In the genomic region with DNA sequence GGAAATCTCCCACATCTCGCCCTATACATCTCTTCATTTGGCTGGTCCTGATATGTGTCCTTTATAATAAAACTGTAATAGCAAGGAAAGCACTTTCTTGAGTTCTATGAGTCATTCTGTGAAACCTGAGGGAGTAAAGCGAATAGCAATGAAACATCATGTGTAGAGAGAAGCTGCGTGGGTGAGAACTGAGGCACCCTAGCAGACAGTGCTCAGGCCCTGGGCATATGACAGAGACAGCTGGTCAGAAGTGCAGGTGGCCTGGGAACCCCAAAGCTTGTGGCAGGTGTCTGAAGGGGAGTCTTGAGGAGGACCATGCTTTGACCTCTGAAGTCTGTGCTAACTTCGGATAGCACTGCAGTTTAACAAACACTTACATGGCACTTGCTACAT, we compare ENCODE assay signal across 8 cellular contexts. TPM values are rescaled to one million over a fixed set of nuclear protein-coding genes. Genes with fewer than 3 reads are reported as not detected.
DNase-seq lines count a peak whose midpoint lies in the region; ATAC-seq and TF ChIP-seq lines count a peak whose summit lies in the region.

No MANE protein-coding gene starts in this region.

- H3K36me3 Mint-ChIP-seq in CD8-positive, alpha-beta T cell, result peaks cover 14% of the 10 kb centered on the region
- H3K36me3 Mint-ChIP-seq in CD14-positive monocyte, result peaks cover 8 to 11% of the 10 kb centered on the region in 2 donors

- no peak overlapping the region for H3K9ac ChIP-seq in colonic mucosa (ENCODE audit: low read depth in 2 of 2, low read length in 2 of 2)

- POLR2A ChIA-PET in CD8-positive, alpha-beta T cell (lab: Charles Lee), result interaction anchor here (1.4 to 2.2 kb wide), 4 partner anchors 35 to 761 kb away, joined by 4 to 20 read pairs (median 6); a partner anchor contains a TSS

- CTCF ChIA-PET in CD8-positive, alpha-beta T cell (lab: Charles Lee), result no interaction called here

- no peak overlapping the region for H3K4me3 ChIP-seq in CD8-positive, alpha-beta T cell (ENCODE audit: low read depth, low read length)
- no peak overlapping the region for H3K4me3 ChIP-seq in colonic mucosa

- no peaks in the 10 kb centered on the region for H3K27me3 ChIP-seq in CD8-positive, alpha-beta T cell (ENCODE audit: insufficient read depth, low read length)
- no peaks in the 10 kb centered on the region for H3K27me3 ChIP-seq in colonic mucosa

- no peaks in the 10 kb centered on the region for H3K9me3 ChIP-seq in CD8-positive, alpha-beta T cell (ENCODE audit: low read length)
- H3K9me3 ChIP-seq in colonic mucosa, result no peaks in the 10 kb centered on the region

- H3K27me3 Mint-ChIP-seq in CD8-positive, alpha-beta T cell (ENCODE audit: low read depth), result peaks cover 2% of the 10 kb centered on the region
- H3K27me3 Mint-ChIP-seq in CD14-positive monocyte (ENCODE audit: low read depth in 3 of 3), result peaks cover 0 to 2% (median 0%) of the 10 kb centered on the region in 3 donors

- no peaks in the 10 kb centered on the region for H3K9me3 Mint-ChIP-seq in CD8-positive, alpha-beta T cell
- no peaks in the 10 kb centered on the region for H3K9me3 Mint-ChIP-seq in CD14-positive monocyte

- H3K4me1 ChIP-seq in CD8-positive, alpha-beta T cell (ENCODE audit: insufficient read depth, low read length), result peaks cover 13% of the 10 kb centered on the region
- H3K4me1 ChIP-seq in colonic mucosa, result peaks cover 4% of the 10 kb centered on the region

- intact Hi-C loops in CD8-positive, alpha-beta T cell (cut with DNase I, micrococcal nuclease), result loop anchor here (2.0 kb wide), 4 partner anchors 155 to 753 kb away; a partner anchor contains a TSS
- intact Hi-C loops in colonic mucosa (cut with DNase I), result loop anchor here (10.0 kb wide), 1 partner anchor 161 kb away; no protein-coding TSS in a partner anchor
- intact Hi-C loops in CD14-positive monocyte (cut with micrococcal nuclease), result loop anchor here (2.0 to 10.0 kb wide), 2 partner anchors 37 to 369 kb away; a partner anchor contains a TSS

- no peaks in the 10 kb centered on the region for H3K36me3 ChIP-seq in CD8-positive, alpha-beta T cell (ENCODE audit: insufficient read depth, low read length)
- H3K36me3 ChIP-seq in colonic mucosa, result no peaks in the 10 kb centered on the region

- peak overlapping the region; percentile 98 for H3K27ac Mint-ChIP-seq in CD8-positive, alpha-beta T cell
- H3K27ac Mint-ChIP-seq in CD14-positive monocyte, result no peak overlapping the region

- peaks cover 24% of the 10 kb centered on the region for H3K4me1 Mint-ChIP-seq in CD8-positive, alpha-beta T cell (ENCODE audit: low read depth)
- peaks cover 10% of the 10 kb centered on the region for H3K4me1 Mint-ChIP-seq in CD14-positive monocyte

- TF ChIP-seq CTCF in CD8-positive, alpha-beta T cell (IDR thresholded peaks at IDR 0.05), result no peak
- no peak for TF ChIP-seq CTCF in colonic mucosa (IDR thresholded peaks at IDR 0.05)
- TF ChIP-seq CTCF in CD14-positive monocyte (IDR thresholded peaks at IDR 0.05), result no peak

- H3K4me3 Mint-ChIP-seq in CD8-positive, alpha-beta T cell, result no peak overlapping the region
- no peak overlapping the region for H3K4me3 Mint-ChIP-seq in CD14-positive monocyte

- ATAC-seq in CD8-positive, alpha-beta T cell, result no peak
- peak; percentile 38 for ATAC-seq in GM21367 (IDR thresholded peaks at IDR 0.05; ENCODE audit: unreplicated experiment)
- ATAC-seq in HG03565 (IDR thresholded peaks at IDR 0.05; ENCODE audit: unreplicated experiment), result peak; percentile 53

- H3K27ac ChIP-seq in CD8-positive, alpha-beta T cell (ENCODE audit: low read depth, low read length), result no peak overlapping the region
- no peak overlapping the region for H3K27ac ChIP-seq in colonic mucosa

- DNase-seq in CD8-positive, alpha-beta T cell, result no peak
- DNase-seq in colonic mucosa (peak; percentile 18), NCI-H187 treated with DMSO at 0.1 percent for 48 hours (lab: John Stamatoyannopoulos, UW) (no peak), CD14-positive monocyte (ENCODE audit: low spot score) (no peak), AG08396 (ENCODE audit: low spot score) (no peak), SK-N-DZ (ENCODE audit: low spot score) (no peak)

RNA-seq across cellular contexts. Expression of a gene that starts 1.3 kb away (rescaled TPM):
- 1 to 10 TPM; 6.3 to 8.9 TPM for total RNA-seq in CD8-positive, alpha-beta T cell
- total RNA-seq in colonic mucosa, result 10 to 100 TPM; 10.3 to 14.1 TPM
- polyA plus RNA-seq in CD14-positive monocyte, result 10 to 100 TPM in 1 of 2 donors, 1 to 10 TPM in 1; 9.2 to 11.7 TPM
- polyA plus RNA-seq in SK-N-DZ (2014; cell fraction: cytosol; rRNA removed), result 18.5 and 43.3 TPM in 2 replicates
- polyA plus RNA-seq in SK-N-DZ (2014; cell fraction: nucleus; rRNA removed), result 5.2 and 9.3 TPM in 2 replicates

RNA-seq across cellular contexts. Expression of a gene that starts 36.8 kb away (rescaled TPM):
- total RNA-seq in CD8-positive, alpha-beta T cell, result 10 to 100 TPM; 19.9 to 20.7 TPM
- total RNA-seq in colonic mucosa, result 10 to 100 TPM in 1 of 2 donors, 1 to 10 TPM in 1; 9.8 to 21.7 TPM
- 10 to 100 TPM; 26.2 to 42.2 TPM for polyA plus RNA-seq in CD14-positive monocyte
- 129 and 139 TPM in 2 replicates for polyA plus RNA-seq in SK-N-DZ (2014; cell fraction: cytosol; rRNA removed)
- polyA plus RNA-seq in SK-N-DZ (2014; cell fraction: nucleus; rRNA removed), result 83.7 and 92.7 TPM in 2 replicates
